ENCODE assay signal across 13 cellular contexts in the genomic region with DNA sequence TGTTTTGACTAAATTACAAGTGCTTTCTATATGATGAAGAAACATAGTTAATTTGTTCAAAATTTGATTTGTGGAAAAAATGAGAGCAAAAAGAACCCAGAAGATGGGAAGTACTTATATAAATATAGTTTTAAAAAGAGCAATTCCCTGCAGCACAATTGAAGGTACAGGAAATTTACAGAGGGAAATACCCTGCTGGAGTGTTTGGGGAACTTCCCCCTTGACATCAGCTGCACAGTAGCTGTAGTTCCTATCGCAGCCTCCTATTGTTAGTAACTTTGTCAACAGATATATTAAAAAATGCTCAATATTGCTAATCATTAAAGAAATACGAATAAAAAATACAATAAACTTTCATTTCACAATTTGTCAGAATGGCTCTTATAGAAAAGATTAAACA.
DNase-seq lines count a peak whose midpoint lies in the region; ATAC-seq and TF ChIP-seq lines count a peak whose summit lies in the region.
"Had no signal": no experiment of that assay in that cellular context is flagged by ENCODE, and none has a peak within 500 bp of the region (broad histone marks: within the 10 kb centered on the region; RNA-seq: fewer than 3 reads in every experiment).

No MANE protein-coding gene starts in this region.

- CTCF ChIA-PET in HEK293T (lab: Yijun Ruan, JAX) = no interaction called here

- ATAC-seq in GM18861 (IDR thresholded peaks at IDR 0.05; ENCODE audit: unreplicated experiment) = peak; percentile 52
- ATAC-seq: activated naive CD4-positive, alpha-beta T cell treated with anti-CD3 and anti-CD28 coated beads, Interleukin-2, amount 50 U/mL, for 72 hours had no signal

- DNase-seq in HEK293T (ENCODE audit: extremely low spot score) = peak; percentile 8
- peak; percentile 52 for DNase-seq in OCI-M1 (lab: John Stamatoyannopoulos, UW)
- DNase-seq in pons (ENCODE audit: low spot score) = peak; percentile 10
- no peak for DNase-seq in activated naive CD4-positive, alpha-beta T cell treated with anti-CD3 and anti-CD28 coated beads, Interleukin-2, amount 50 U/mL, for 16 hours
- DNase-seq in inferior parietal cortex (ENCODE audit: extremely low spot score) = no peak
- no peak for DNase-seq in T-helper 2 cell
- DNase-seq: DMS153; effector CD8-positive, alpha-beta T cell; NCI-H1694; Peyer's patch; stomach had no signal

- POLR2A ChIA-PET in HEK293T (lab: Yijun Ruan, JAX) = no interaction called here

TF ChIP-seq in HEK293T, 16 proteins besides CTCF, POLR2A, EP300 and RAD21:
- TF ChIP-seq BHLHE40 (IDR thresholded peaks at IDR 0.05; ENCODE audit: borderline replicate concordance) (no peak), ZNF384 (IDR thresholded peaks at IDR 0.05) (no peak), SUZ12 (IDR thresholded peaks at IDR 0.05) (no peak), TARDBP (IDR thresholded peaks at IDR 0.05) (no peak), NFRKB (IDR thresholded peaks at IDR 0.05) (no peak), FOXM1 (IDR thresholded peaks at IDR 0.05; ENCODE audit: borderline replicate concordance) (no peak), SP1 (IDR thresholded peaks at IDR 0.05) (no peak), ARNT (IDR thresholded peaks at IDR 0.05) (no peak), FOXK2 (IDR thresholded peaks at IDR 0.05) (no peak), FOXA1 (IDR thresholded peaks at IDR 0.05) (no peak), LEF1 (IDR thresholded peaks at IDR 0.05; ENCODE audit: borderline replicate concordance) (no peak)
- TF ChIP-seq, protein P1, sequence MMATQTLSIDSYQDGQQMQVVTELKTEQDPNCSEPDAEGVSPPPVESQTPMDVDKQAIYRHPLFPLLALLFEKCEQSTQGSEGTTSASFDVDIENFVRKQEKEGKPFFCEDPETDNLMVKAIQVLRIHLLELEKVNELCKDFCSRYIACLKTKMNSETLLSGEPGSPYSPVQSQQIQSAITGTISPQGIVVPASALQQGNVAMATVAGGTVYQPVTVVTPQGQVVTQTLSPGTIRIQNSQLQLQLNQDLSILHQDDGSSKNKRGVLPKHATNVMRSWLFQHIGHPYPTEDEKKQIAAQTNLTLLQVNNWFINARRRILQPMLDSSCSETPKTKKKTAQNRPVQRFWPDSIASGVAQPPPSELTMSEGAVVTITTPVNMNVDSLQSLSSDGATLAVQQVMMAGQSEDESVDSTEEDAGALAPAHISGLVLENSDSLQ (IDR thresholded peaks at IDR 0.05) = no peak

Comparison
In these comparisons a context has a peak if more than half of its experiments do, and no peak if none do; other contexts are left out.
1. DNase-seq: peak in HEK293T (single experiment), OCI-M1 (single experiment) and pons (single experiment); none in activated naive CD4-positive, alpha-beta T cell treated with anti-CD3 and anti-CD28 coated beads, Interleukin-2, amount 50 U/mL, for 16 hours (single experiment), inferior parietal cortex (single experiment) and T-helper 2 cell (0 of 5).